8 cellular contexts compared by ENCODE assay signal in genomic region chr6:144008501-144009245, GRCh38. TPM values are rescaled to one million over a fixed set of nuclear protein-coding genes. Genes with fewer than 3 reads are reported as not detected.
DNase-seq lines count a peak whose midpoint lies in the region; ATAC-seq, FAIRE-seq and TF ChIP-seq lines count a peak whose summit lies in the region.

No MANE protein-coding gene starts in this region.

- intact Hi-C loops in endothelial cell of umbilical vein (cut with micrococcal nuclease) = no loop called here

- H3K27me3 Mint-ChIP-seq in neural progenitor cell (ENCODE audit: insufficient read depth, low read depth) = peaks cover 2% of the 10 kb centered on the region

- H3K9me3 Mint-ChIP-seq in neural progenitor cell = peaks cover 29% of the 10 kb centered on the region

- no peak for TF ChIP-seq POLR2A in endothelial cell of umbilical vein (IDR thresholded peaks at IDR 0.05; ENCODE audit: low read depth, low read length)

- POLR2A ChIA-PET in endothelial cell of umbilical vein (lab: Charles Lee) = no interaction called here

- H3K9me1 ChIP-seq in endothelial cell of umbilical vein (replicated peaks; ENCODE audit: control insufficient read depth, extremely low read depth, insufficient read depth, low read length) = no peaks in the 10 kb centered on the region

- H3F3A ChIP-seq in neural progenitor cell (ENCODE audit: low read depth) = no peaks in the 10 kb centered on the region

- H3K27me3 ChIP-seq in endothelial cell of umbilical vein (ENCODE audit: control insufficient read depth in 2 of 2, insufficient read depth in 2 of 2, low read length in 2 of 2) (peaks cover 4 to 5% of the 10 kb centered on the region in 2 experiments), neural progenitor cell (peaks cover 76% of the 10 kb centered on the region)

- H3K27ac ChIP-seq in KOPT-K1 (ENCODE audit: low read depth, low read length, poor library complexity, severe bottlenecking) = peak overlapping the region; percentile 69
- no peak overlapping the region for H3K27ac ChIP-seq in endothelial cell of umbilical vein (ENCODE audit: insufficient read depth, low read depth, low read length)
- no peak overlapping the region for H3K27ac ChIP-seq in neural progenitor cell

- H3K4me2 ChIP-seq in endothelial cell of umbilical vein (ENCODE audit: insufficient read depth, low read length) (peak overlapping the region; percentile 14), neural progenitor cell (peak overlapping the region; percentile 69)

- H3K4me3 Mint-ChIP-seq in neural progenitor cell = peak overlapping the region; percentile 85

- CTCF ChIA-PET in endothelial cell of umbilical vein (lab: Charles Lee) = interaction anchor here (1.3 to 2.7 kb wide), 3 partner anchors 68 to 437 kb away, joined by 3 to 18 read pairs (median 4); no protein-coding TSS in a partner anchor

- peaks cover 14% of the 10 kb centered on the region for H3K4me1 Mint-ChIP-seq in neural progenitor cell

- H3K79me2 ChIP-seq in endothelial cell of umbilical vein (ENCODE audit: control insufficient read depth, insufficient read depth, low read length) (peaks cover 2% of the 10 kb centered on the region), neural progenitor cell (ENCODE audit: low read depth) (no peaks in the 10 kb centered on the region)

- no peak overlapping the region for H3K9ac ChIP-seq in endothelial cell of umbilical vein (replicated peaks; ENCODE audit: extremely low read depth, insufficient read depth, low read length)
- no peak overlapping the region for H3K9ac ChIP-seq in neural progenitor cell

- no peak for FAIRE-seq in endothelial cell of umbilical vein (lab: Jason Lieb, UNC)

- H3K36me3 Mint-ChIP-seq in neural progenitor cell = peaks cover 16% of the 10 kb centered on the region

- H3K36me3 ChIP-seq in KOPT-K1 (ENCODE audit: insufficient read depth, low read length) (no peaks in the 10 kb centered on the region), endothelial cell of umbilical vein (ENCODE audit: control insufficient read depth in 2 of 2, extremely low read depth in 1 of 2, insufficient read depth in 2 of 2, low read length in 2 of 2) (no peaks in the 10 kb centered on the region), neural progenitor cell (no peaks in the 10 kb centered on the region)

- H4K20me1 ChIP-seq in endothelial cell of umbilical vein (replicated peaks; ENCODE audit: control insufficient read depth, extremely low read depth, insufficient read depth, low read length) (no peaks in the 10 kb centered on the region), neural progenitor cell (ENCODE audit: low read depth) (no peaks in the 10 kb centered on the region)

- no peaks in the 10 kb centered on the region for H3K9me3 ChIP-seq in KOPT-K1 (ENCODE audit: insufficient read depth, low read length, poor library complexity, severe bottlenecking)
- H3K9me3 ChIP-seq in endothelial cell of umbilical vein (replicated peaks; ENCODE audit: control insufficient read depth, insufficient read depth, low read length) = no peaks in the 10 kb centered on the region
- no peaks in the 10 kb centered on the region for H3K9me3 ChIP-seq in neural progenitor cell (ENCODE audit: low read depth)

- H2AFZ ChIP-seq in endothelial cell of umbilical vein (ENCODE audit: low read depth, low read length) = peak overlapping the region; percentile 33
- no peak overlapping the region for H2AFZ ChIP-seq in neural progenitor cell (replicated peaks)

- H3K4me3 ChIP-seq in endothelial cell of umbilical vein (replicated peaks in 1 of 3; ENCODE audit: insufficient read depth in 1 of 3, low read depth in 1 of 3, low read length in 3 of 3) (peak overlapping the region in 2 of 3 experiments; percentile 66 to 90), neural progenitor cell (peak overlapping the region; percentile 50)

- ATAC-seq in GM19043 (IDR thresholded peaks at IDR 0.05; ENCODE audit: low read depth, unreplicated experiment) = peak; percentile 6

- DNase-seq in endothelial cell of umbilical vein (ENCODE audit: low read depth, low spot score) (no peak), neural progenitor cell (ENCODE audit: low spot score) (peak; percentile 23), NCI-H774 (lab: John Stamatoyannopoulos, UW) (no peak), Kasumi-1 (lab: John Stamatoyannopoulos, UW) (no peak), T1000 (lab: John Stamatoyannopoulos, UW) (no peak), NCI-H524 treated with DMSO at 0.1 percent for 48 hours (lab: John Stamatoyannopoulos, UW) (no peak)

- no TSS peak for BruUV-seq in endothelial cell of umbilical vein (replicated peaks; lab: Mats Ljungman, UMichigan)

- peaks cover 3% of the 10 kb centered on the region for H3K4me1 ChIP-seq in endothelial cell of umbilical vein (ENCODE audit: control insufficient read depth, extremely low read depth, insufficient read depth, low read length)
- H3K4me1 ChIP-seq in neural progenitor cell = no peaks in the 10 kb centered on the region

- no peak for TF ChIP-seq CTCF in endothelial cell of umbilical vein (IDR thresholded peaks at IDR 0.05; ENCODE audit: extremely low read depth in 1 of 2, insufficient read depth in 1 of 2, low read depth in 1 of 2, low read length in 2 of 2)
- no peak for TF ChIP-seq CTCF in neural progenitor cell (IDR thresholded peaks at IDR 0.05)

- H3K27ac Mint-ChIP-seq in neural progenitor cell = peak overlapping the region; percentile 94

- dilution Hi-C loops in endothelial cell of umbilical vein (cut with MboI; ENCODE audit: extremely low pct_ligation_motif_present, low sequenced_read_pairs) = no loop called here

TF ChIP-seq in endothelial cell of umbilical vein, 7 proteins besides CTCF, POLR2A, EP300 and RAD21:
- TF ChIP-seq FOS (IDR thresholded peaks at IDR 0.05; ENCODE audit: borderline replicate concordance, insufficient read depth, low read length) (no peak), MAX (IDR thresholded peaks at IDR 0.05; ENCODE audit: insufficient read depth, insufficient read length) (no peak), EZH2 (IDR thresholded peaks at IDR 0.05; ENCODE audit: borderline replicate concordance, low read depth, low read length, severe bottlenecking) (no peak), JUN (IDR thresholded peaks at IDR 0.05; ENCODE audit: borderline replicate concordance, insufficient read depth, insufficient read length, low read depth) (no peak), POLR2AphosphoS5 (IDR thresholded peaks at IDR 0.05; ENCODE audit: insufficient read depth, low read depth, low read length) (no peak), MYC (IDR thresholded peaks at IDR 0.05; ENCODE audit: low read depth, low read length) (no peak), GATA2 (IDR thresholded peaks at IDR 0.05; ENCODE audit: insufficient read depth, insufficient read length, low read depth, low read length) (no peak)

RNA-seq across cellular contexts. Expression of gene PLAGL1, which starts 0.6 kb away (rescaled TPM):
- 40.0 and 40.4 TPM in 2 replicates for total RNA-seq in endothelial cell of umbilical vein
- polyA plus RNA-seq in endothelial cell of umbilical vein = 20.9 and 23.1 TPM in 2 replicates
- 25.1 and 26.6 TPM in 2 replicates for polyA plus RNA-seq in endothelial cell of umbilical vein (2011; cell fraction: cytosol; rRNA removed)
- 79.6 and 84.9 TPM in 2 replicates for polyA plus RNA-seq in endothelial cell of umbilical vein (2011; cell fraction: nucleus; rRNA removed)
- polyA plus RNA-seq in endothelial cell of umbilical vein (2012) = 19.9 and 27.5 TPM in 2 replicates
- 16.7 and 31.4 TPM in 2 replicates for polyA minus RNA-seq in endothelial cell of umbilical vein
- 1.2 TPM for polyA minus RNA-seq in endothelial cell of umbilical vein (2011; cell fraction: cytosol; rRNA and poly(A)+ RNA removed)
- polyA minus RNA-seq in endothelial cell of umbilical vein (2011; cell fraction: nucleus; rRNA and poly(A)+ RNA removed) = 29.5 and 41.3 TPM in 2 replicates
- total RNA-seq in neural progenitor cell (ENCODE audit: low replicate concordance) = 5.1 and 5.6 TPM in 2 replicates
